In genomic region chr2:20141056-20141762, GRCh38 we compare ENCODE assay signal across 10 cellular contexts.
DNase-seq lines count a peak whose midpoint lies in the region; ATAC-seq, FAIRE-seq and TF ChIP-seq lines count a peak whose summit lies in the region.
"Had no signal": no experiment of that assay in that cellular context is flagged by ENCODE, and none has a peak within 500 bp of the region (broad histone marks: within the 10 kb centered on the region; RNA-seq: fewer than 3 reads in every experiment).

No MANE protein-coding gene starts in this region.

- H3K4me3 ChIP-seq in fibroblast of the aortic adventitia (ENCODE audit: low read depth, low read length) = no peak overlapping the region
- H3K4me3 ChIP-seq in trophoblast cell (ENCODE audit: low read depth, low read length) = no peak overlapping the region

- WGBS in trophoblast cell (ENCODE audit: extremely low coverage, insufficient coverage, insufficient read length) = no CpG with 5 or more reads among the region's 9 CpGs

- peaks cover 36% of the 10 kb centered on the region for H3K79me1 ChIP-seq in trophoblast cell (ENCODE audit: low read length)

- DNase-seq in DMS53 (lab: John Stamatoyannopoulos, UW) (peak; percentile 84), RCC 7860 (ENCODE audit: low spot score) (peak; percentile 89), fibroblast of the aortic adventitia (ENCODE audit: low read depth) (peak; percentile 96), trophoblast cell (no peak)
- DNase-seq in effector CD4-positive, alpha-beta T cell = no peak
- DNase-seq in stimulated activated naive CD4-positive, alpha-beta T cell treated with Interleukin-2 at 50 U/mL for 16 hours (lab: John Stamatoyannopoulos, UW) = no peak
- DNase-seq: activated naive CD4-positive, alpha-beta T cell; stimulated activated naive CD8-positive, alpha-beta T cell treated with anti-CD3 and anti-CD28 coated beads, Interleukin-15, Interleukin-2, amounts not matched to agents 100 U/mL and 50 U/mL, for 24 hours had no signal

- H2BK5ac ChIP-seq in trophoblast cell (ENCODE audit: low read depth, low read length, poor library complexity) = no peak overlapping the region

- peak overlapping the region; percentile 34 for H2BK12ac ChIP-seq in trophoblast cell (ENCODE audit: low read length)

- H3K23ac ChIP-seq in trophoblast cell (ENCODE audit: low read length) = no peak overlapping the region

- H2AK5ac ChIP-seq in trophoblast cell (ENCODE audit: low read length) = peak overlapping the region; percentile 21

- H3K9me3 ChIP-seq in trophoblast cell (ENCODE audit: insufficient read depth, low read depth, low read length) = no peaks in the 10 kb centered on the region

- peak overlapping the region; percentile 41 for H4K91ac ChIP-seq in trophoblast cell (ENCODE audit: low read depth, low read length)

- peak overlapping the region; percentile 11 for H3K14ac ChIP-seq in trophoblast cell (ENCODE audit: low read length)

- peak overlapping the region; percentile 38 for H2BK120ac ChIP-seq in trophoblast cell (ENCODE audit: insufficient read depth, low read length, poor library complexity)

- peak; percentile 88 for FAIRE-seq in RCC 7860 (lab: Jason Lieb, UNC)

- ATAC-seq in GM21381 (IDR thresholded peaks at IDR 0.05; ENCODE audit: unreplicated experiment) (no peak), HG03457 (IDR thresholded peaks at IDR 0.05; ENCODE audit: unreplicated experiment) (no peak)
- ATAC-seq: stimulated activated naive CD8-positive, alpha-beta T cell treated with anti-CD3 and anti-CD28 coated beads, Interleukin-15, Interleukin-2, amounts not matched to agents 100 U/mL and 50 U/mL, for 24 hours had no signal

- no peaks in the 10 kb centered on the region for H3K27me3 ChIP-seq in trophoblast cell (ENCODE audit: insufficient read depth, low read length)

- peaks cover 32 to 35% of the 10 kb centered on the region in 2 experiments for H3K4me1 ChIP-seq in trophoblast cell (ENCODE audit: control insufficient read depth in 1 of 2, insufficient read depth in 2 of 2, low read length in 2 of 2)

- no peak for TF ChIP-seq CTCF in fibroblast of the aortic adventitia (IDR thresholded peaks at IDR 0.05; ENCODE audit: insufficient read depth, low read length)

- H3K27ac ChIP-seq in trophoblast cell (ENCODE audit: low read depth, low read length) = no peak overlapping the region

- no peak overlapping the region for H4K8ac ChIP-seq in trophoblast cell (ENCODE audit: low read depth, low read length)

- H2AFZ ChIP-seq in trophoblast cell (ENCODE audit: insufficient read depth, low read length, poor library complexity) = no peak overlapping the region

- H4K12ac ChIP-seq in trophoblast cell (ENCODE audit: low read depth, low read length) = no peak overlapping the region

- H3K4ac ChIP-seq in trophoblast cell (ENCODE audit: low read depth, low read length) = no peak overlapping the region

- peaks cover 6% of the 10 kb centered on the region for H3K79me2 ChIP-seq in trophoblast cell (ENCODE audit: control insufficient read depth, insufficient read depth, low read length, poor library complexity)

- no peak overlapping the region for H3K9ac ChIP-seq in trophoblast cell (ENCODE audit: low read length)

- H3K36me3 ChIP-seq in trophoblast cell (ENCODE audit: control insufficient read depth in 1 of 2, insufficient read depth in 2 of 2, low read length in 2 of 2) = no peaks in the 10 kb centered on the region

- no peak overlapping the region for H3K4me2 ChIP-seq in trophoblast cell (ENCODE audit: low read length)

- peak overlapping the region; percentile 4 for H3K18ac ChIP-seq in trophoblast cell (ENCODE audit: low read length)

Comparison
In these comparisons a context has a peak if more than half of its experiments do, and no peak if none do; other contexts are left out.
1. DNase-seq: peak in DMS53 (single experiment), RCC 7860 (single experiment) and fibroblast of the aortic adventitia (single experiment); none in trophoblast cell (0 of 2), effector CD4-positive, alpha-beta T cell (single experiment) and stimulated activated naive CD4-positive, alpha-beta T cell treated with Interleukin-2 at 50 U/mL for 16 hours (single experiment).